In genomic region chr16:85580684-85581083, GRCh38 we compare ENCODE assay signal across 1 cellular context.
TF ChIP-seq lines count a peak whose summit lies in the region.

No MANE protein-coding gene starts in this region.

TF ChIP-seq in IMR-90, 13 proteins besides CTCF, POLR2A, EP300 and RAD21 (continued from another document):
- no peak for TF ChIP-seq MAZ (IDR thresholded peaks at IDR 0.05; ENCODE audit: borderline replicate concordance, low read depth, low read length)
- no peak for TF ChIP-seq CEBPB (IDR thresholded peaks at IDR 0.05; ENCODE audit: low read depth, low read length)
- no peak for TF ChIP-seq NFE2L2 (IDR thresholded peaks at IDR 0.05; ENCODE audit: low read depth, low read length)
- no peak for TF ChIP-seq RCOR1 (IDR thresholded peaks at IDR 0.05; ENCODE audit: insufficient replicate concordance, low read length)
- TF ChIP-seq MXI1 (IDR thresholded peaks at IDR 0.05; ENCODE audit: borderline replicate concordance, low read depth, low read length), result no peak
- no peak for TF ChIP-seq USF2 (IDR thresholded peaks at IDR 0.05; ENCODE audit: low read depth, low read length)
- TF ChIP-seq ELK1 (IDR thresholded peaks at IDR 0.05; ENCODE audit: borderline replicate concordance, low read depth, low read length), result no peak
- TF ChIP-seq RFX5 (IDR thresholded peaks at IDR 0.05; ENCODE audit: low read depth, low read length), result no peak
- TF ChIP-seq SMC3 (IDR thresholded peaks at IDR 0.05; ENCODE audit: low read depth, low read length), result no peak
